ENCODE assay signal across 11 cellular contexts in the genomic region with DNA sequence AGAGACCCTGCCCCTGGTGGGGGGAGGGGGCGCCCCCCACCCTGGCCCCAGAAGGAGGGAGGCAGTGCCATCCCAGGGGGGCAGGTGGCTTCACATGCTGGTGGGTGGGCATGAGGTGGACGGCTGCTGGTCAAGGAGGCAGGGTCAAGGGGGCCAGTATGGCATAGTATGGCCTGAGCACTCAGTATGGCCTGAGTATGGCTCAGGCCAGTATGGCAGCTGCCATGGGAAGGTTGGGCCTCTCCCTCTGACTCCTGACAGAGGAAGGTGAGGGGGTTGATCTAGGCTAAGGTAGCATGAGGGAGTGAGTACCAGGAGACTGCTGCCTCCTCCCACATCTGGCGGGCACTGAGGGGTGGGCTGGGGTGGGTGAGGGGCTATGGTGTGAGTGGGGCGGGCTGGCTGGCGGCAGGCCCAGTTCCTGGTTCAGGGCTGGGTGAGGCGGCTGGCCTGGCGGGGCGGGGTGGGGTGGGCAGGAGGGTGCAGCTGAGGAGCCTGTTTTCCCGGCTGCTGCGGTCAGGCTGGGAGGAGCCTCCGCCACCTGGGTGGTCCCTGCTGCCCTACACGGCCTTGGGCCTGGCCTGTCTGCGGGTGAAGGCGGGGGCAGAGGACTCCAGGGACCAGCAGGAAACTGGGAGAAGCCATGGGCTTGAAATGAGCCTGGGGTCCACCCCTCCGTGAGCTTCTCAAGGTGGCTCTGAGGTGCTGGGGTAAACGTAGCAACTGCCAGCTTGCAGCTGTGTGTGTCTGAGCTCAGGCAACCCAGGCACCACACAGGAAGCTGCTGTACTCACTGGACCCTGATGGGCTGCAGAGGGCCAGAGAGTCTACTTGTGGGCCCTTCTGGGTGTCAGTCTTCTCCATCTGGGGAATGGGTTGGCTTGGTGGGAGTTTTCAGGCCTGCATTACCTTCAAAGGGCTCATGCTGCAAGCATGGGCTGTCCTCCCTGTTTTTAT. TPM values are rescaled to one million over a fixed set of nuclear protein-coding genes. Genes with fewer than 3 reads are reported as not detected.
A peak's percentile ranks its signal among the peaks of the same experiment; 100 is the strongest.
DNase-seq lines count a peak whose midpoint lies in the region; ATAC-seq, FAIRE-seq and TF ChIP-seq lines count a peak whose summit lies in the region.
"Had no signal": no experiment of that assay in that cellular context is flagged by ENCODE, and none has a peak within 500 bp of the region (broad histone marks: within the 10 kb centered on the region; RNA-seq: fewer than 3 reads in every experiment).

No MANE protein-coding gene starts in this region.

- H3K4ac ChIP-seq in H1 (replicated peaks; ENCODE audit: insufficient read length, low read depth, low read length): peak overlapping the region; percentile 35

- H2AFZ ChIP-seq in H1 (ENCODE audit: low read length): no peak overlapping the region

- no peak overlapping the region for H4K5ac ChIP-seq in H1 (ENCODE audit: insufficient read length, low read depth, low read length)

- H3K4me3 Mint-ChIP-seq in activated CD8-positive, alpha-beta memory T cell treated with anti-CD3 and anti-CD28 coated beads, Interleukin-2, amount 10 ng/mL, durations not matched to agents 7 days and 5 days: no peak overlapping the region

- H3K79me1 ChIP-seq in H1 (ENCODE audit: low read depth, low read length): no peaks in the 10 kb centered on the region

- H3K4me1 ChIP-seq in H1 (replicated peaks in 1 of 4; ENCODE audit: control insufficient read depth in 3 of 4, insufficient read depth in 4 of 4, low read length in 3 of 4) (peaks cover 7 to 39% (median 29%) of the 10 kb centered on the region in 4 experiments), mucosa of stomach (ENCODE audit: control insufficient read depth, insufficient read depth, low read length) (peaks cover 62% of the 10 kb centered on the region), upper lobe of left lung (peaks cover 32 to 52% (median 48%) of the 10 kb centered on the region in 4 donors)

- H3K9me3 Mint-ChIP-seq in activated CD8-positive, alpha-beta memory T cell treated with anti-CD3 and anti-CD28 coated beads, Interleukin-2, amount 10 ng/mL, durations not matched to agents 7 days and 5 days (ENCODE audit: low read depth): no peaks in the 10 kb centered on the region

- no peak overlapping the region for H2BK15ac ChIP-seq in H1 (ENCODE audit: low read length)

- TF ChIP-seq POLR2A in H1 (IDR thresholded peaks at IDR 0.05; ENCODE audit: control extremely low read depth in 1 of 2, low read depth in 2 of 2, low read length in 2 of 2): no peak
- no peak for TF ChIP-seq POLR2A in upper lobe of left lung (IDR thresholded peaks at IDR 0.05)

- no peak overlapping the region; the same call in 1 of the 2 replicates for H4K8ac ChIP-seq in H1 (ENCODE audit: extremely low read depth, insufficient read depth, low read length)

- no peaks in the 10 kb centered on the region for H3K9me3 ChIP-seq in H1 (ENCODE audit: insufficient read depth in 2 of 2, low read depth in 1 of 2, low read length in 1 of 2)
- no peaks in the 10 kb centered on the region for H3K9me3 ChIP-seq in mucosa of stomach (ENCODE audit: control insufficient read depth, low read length)
- H3K9me3 ChIP-seq in upper lobe of left lung: no peaks in the 10 kb centered on the region

- H4K91ac ChIP-seq in H1 (replicated peaks; ENCODE audit: insufficient read length, low read length): peak overlapping the region; percentile 79

- H3K9ac ChIP-seq in H1 (replicated peaks in 1 of 4; ENCODE audit: extremely low read depth in 1 of 4, low read depth in 3 of 4, low read length in 3 of 4) (no peak overlapping the region), mucosa of stomach (ENCODE audit: low read length) (peak overlapping the region; percentile 55)

- ATAC-seq in upper lobe of left lung (ENCODE audit: low FRiP score in 2 of 2): peak; percentile 34 to 58
- no peak for ATAC-seq in activated CD8-positive, alpha-beta memory T cell treated with anti-CD3 and anti-CD28 coated beads, Interleukin-2, amount 10 ng/mL, durations not matched to agents 7 days and 5 days

- H3K56ac ChIP-seq in H1 (replicated peaks; ENCODE audit: insufficient read length, low read depth, low read length): no peak overlapping the region

- H3K4me3 ChIP-seq in H1 (ENCODE audit: extremely low read depth in 1 of 4, insufficient read depth in 2 of 4, low read depth in 3 of 4, low read length in 4 of 4) (no peak overlapping the region), mucosa of stomach (ENCODE audit: low read length) (no peak overlapping the region), upper lobe of left lung (no peak overlapping the region)

- CTCF ChIA-PET in H1 (lab: Charles Lee; ENCODE audit: partially characterized antibody): interaction anchor here (0.9 to 6.1 kb wide), 7 partner anchors 10 to 121 kb away, joined by 3 to 79 read pairs (median 5); a partner anchor contains a TSS
- CTCF ChIA-PET in activated CD8-positive, alpha-beta memory T cell treated with anti-CD3 and anti-CD28 coated beads, Interleukin-2, amount 10 ng/mL, durations not matched to agents 7 days and 5 days (lab: Charles Lee): interaction anchor here (1.4 to 1.9 kb wide), 2 partner anchors 11 to 12 kb away, joined by 4 to 5 read pairs; no protein-coding TSS in a partner anchor

- H3K27ac ChIP-seq in H1 (ENCODE audit: low read depth, low read length): no peak overlapping the region
- H3K27ac ChIP-seq in upper lobe of left lung: peak overlapping the region; percentile 13 to 71 (median 36)

- no peak overlapping the region for H3K23ac ChIP-seq in H1 (ENCODE audit: insufficient read length)

- H3K4me1 Mint-ChIP-seq in activated CD8-positive, alpha-beta memory T cell treated with anti-CD3 and anti-CD28 coated beads, Interleukin-2, amount 10 ng/mL, durations not matched to agents 7 days and 5 days: peaks cover 21% of the 10 kb centered on the region

- H2AK5ac ChIP-seq in H1 (ENCODE audit: low read depth, low read length): no peak overlapping the region

- peak overlapping the region in 1 of 2 experiments; percentile 45; a peak in 1 of 4 replicates for H3K4me2 ChIP-seq in H1 (ENCODE audit: insufficient read depth in 1 of 2, low read depth in 2 of 2, low read length in 2 of 2)

- H3K27me3 ChIP-seq in H1 (replicated peaks in 1 of 4; ENCODE audit: control insufficient read depth in 3 of 4, extremely low read depth in 1 of 4, insufficient read depth in 3 of 4, low read length in 3 of 4) (peaks cover 0 to 15% (median 6%) of the 10 kb centered on the region in 4 experiments; a peak in 5 of 7 replicates), mucosa of stomach (ENCODE audit: control insufficient read depth, insufficient read depth, low read length) (no peaks in the 10 kb centered on the region), upper lobe of left lung (no peaks in the 10 kb centered on the region)

- peak overlapping the region; percentile 52; the same call in 1 of the 2 replicates for H2BK12ac ChIP-seq in H1 (ENCODE audit: low read depth, low read length)

- H3K36me3 ChIP-seq in H1 (ENCODE audit: control insufficient read depth in 2 of 4, insufficient read depth in 4 of 4, low read length in 3 of 4): no peaks in the 10 kb centered on the region
- H3K36me3 ChIP-seq in mucosa of stomach (ENCODE audit: control insufficient read depth, insufficient read depth, low read length): no peaks in the 10 kb centered on the region
- no peaks in the 10 kb centered on the region for H3K36me3 ChIP-seq in upper lobe of left lung

- H3K27ac Mint-ChIP-seq in activated CD8-positive, alpha-beta memory T cell treated with anti-CD3 and anti-CD28 coated beads, Interleukin-2, amount 10 ng/mL, durations not matched to agents 7 days and 5 days: no peak overlapping the region

- H2BK120ac ChIP-seq in H1 (replicated peaks; ENCODE audit: low read depth, low read length): no peak overlapping the region

- no peak for TF ChIP-seq RAD21 in H1 (IDR thresholded peaks at IDR 0.05 in 1 of 2, conservative IDR thresholded peaks at IDR 0.05 in 1 of 2; ENCODE audit: low read depth in 2 of 2, low read length in 2 of 2)

- DNase-seq in NCI-H748 (lab: John Stamatoyannopoulos, UW; ENCODE audit: unreplicated experiment) (peak; percentile 27), NCI-H748 treated with DMSO at 0.1 percent for 48 hours (lab: John Stamatoyannopoulos, UW) (no peak), H1 (ENCODE audit: low read depth in 1 of 2, low spot score in 2 of 2) (peak in 1 of 2 experiments; percentile 69), upper lobe of left lung (peak; percentile 60 to 87), NCI-H510A (lab: John Stamatoyannopoulos, UW) (no peak)
- no peak for DNase-seq in activated CD8-positive, alpha-beta memory T cell treated with anti-CD3 and anti-CD28 coated beads, Interleukin-2, amount 10 ng/mL, durations not matched to agents 7 days and 5 days
- no peak for DNase-seq in stimulated activated naive CD4-positive, alpha-beta T cell treated with Interleukin-2 at 50 U/mL for 16 hours (lab: John Stamatoyannopoulos, UW)
- DNase-seq: foreskin melanocyte, NCI-H510A treated with DMSO at 0.1 percent for 48 hours had no signal

- no peak for FAIRE-seq in H1 (lab: Jason Lieb, UNC)
- FAIRE-seq: A204.1 had no signal

- H3K23me2 ChIP-seq in H1 (ENCODE audit: low read depth, low read length): no peaks in the 10 kb centered on the region

- H3K36me3 Mint-ChIP-seq in activated CD8-positive, alpha-beta memory T cell treated with anti-CD3 and anti-CD28 coated beads, Interleukin-2, amount 10 ng/mL, durations not matched to agents 7 days and 5 days: no peaks in the 10 kb centered on the region

- POLR2A ChIA-PET in H1 (lab: Charles Lee; ENCODE audit: partially characterized antibody): interaction anchor here (1.2 to 3.8 kb wide), 4 partner anchors 11 to 98 kb away, joined by 3 to 13 read pairs (median 4); a partner anchor contains a TSS

- peak overlapping the region; percentile 82; the same call in 1 of the 2 replicates for H2BK20ac ChIP-seq in H1 (ENCODE audit: low read length)

- H3K27me3 Mint-ChIP-seq in activated CD8-positive, alpha-beta memory T cell treated with anti-CD3 and anti-CD28 coated beads, Interleukin-2, amount 10 ng/mL, durations not matched to agents 7 days and 5 days: no peaks in the 10 kb centered on the region

- 0 out of 2 replicates have a peak overlapping the region, but pooled peaks have one; percentile 21 for H2BK5ac ChIP-seq in H1 (ENCODE audit: low read depth, low read length)

- H4K20me1 ChIP-seq in H1 (replicated peaks in 1 of 2; ENCODE audit: control insufficient read depth in 1 of 2, insufficient read depth in 2 of 2, low read length in 2 of 2): no peaks in the 10 kb centered on the region

- WGBS in H1 (ENCODE audit: extremely low coverage in 1 of 2, insufficient coverage in 1 of 2, insufficient read length in 1 of 2, insufficient replicate concordance in 2 of 2, low coverage in 1 of 2, low lambda C conversion rate in 2 of 2, missing lambda C conversion rate in 1 of 2), 2 experiments: 53% methylated on average over 11 of the region's 16 CpGs; no CpG with 5 or more reads in 1 of the 2 experiments
- 41 to 100% methylated on average over 1 to 16 of the region's 16 CpGs for WGBS in upper lobe of left lung, 2 donors

- H3K18ac ChIP-seq in H1 (ENCODE audit: extremely low read depth, low read length): peak overlapping the region; percentile 81; the same call in 1 of the 2 replicates

- TF ChIP-seq CTCF in H1 (IDR thresholded peaks at IDR 0.05; ENCODE audit: control extremely low read depth in 1 of 3, insufficient read depth in 1 of 3, low read depth in 1 of 3, low read length in 3 of 3) (no peak), upper lobe of left lung (IDR thresholded peaks at IDR 0.05) (no peak)

- H3K14ac ChIP-seq in H1 (ENCODE audit: insufficient read length): no peak overlapping the region

- TF ChIP-seq EP300 in H1 (IDR thresholded peaks at IDR 0.05; ENCODE audit: borderline replicate concordance in 1 of 2, low read depth in 2 of 2, low read length in 2 of 2) (no peak), upper lobe of left lung (IDR thresholded peaks at IDR 0.05) (no peak)

- no peaks in the 10 kb centered on the region for H3K79me2 ChIP-seq in H1 (ENCODE audit: control insufficient read depth in 1 of 2, insufficient read depth in 2 of 2, low read length in 2 of 2)

RNA-seq across cellular contexts. Expression of a gene that starts 57.0 kb away (rescaled TPM):
- total RNA-seq in H1 (2021; fragmentation: NEBNext Ultra II Directional; extraction: Animal tissue kit (Norgen Biotek cat#: 25700)): 0.80 and 1.2 TPM in 2 replicates
- polyA plus RNA-seq in H1 (2011; rRNA removed): 0.39 and 0.57 TPM in 2 replicates
- polyA plus RNA-seq in H1 (2011; cell fraction: cytosol; rRNA removed): 0.45 TPM
- 1.5 TPM for polyA plus RNA-seq in H1 (2011; cell fraction: nucleus; rRNA removed)
- polyA plus RNA-seq in H1 (2012, experiment 1 of 2): 0.89 to 1.6 TPM (median 1.1 TPM) in 4 replicates
- 0.58 TPM for polyA plus RNA-seq in H1 (2012, experiment 2 of 2)
- polyA plus RNA-seq in H1 (2013, experiment 1 of 2): 0.71 TPM
- 0.57 TPM for polyA plus RNA-seq in H1 (2013, experiment 2 of 2)
- 0.13 and 0.22 TPM in 2 replicates for polyA minus RNA-seq in H1 (2011; rRNA and poly(A)+ RNA removed)
- 0.73 TPM for polyA minus RNA-seq in H1 (2011; cell fraction: cytosol; rRNA and poly(A)+ RNA removed)
- polyA minus RNA-seq in H1 (2011; cell fraction: nucleus; rRNA and poly(A)+ RNA removed): 1.4 TPM
- total RNA-seq in upper lobe of left lung: 10 to 100 TPM; 33.8 to 76.6 (median 41.2) TPM
- 10 to 100 TPM; 17.4 to 24.4 TPM for total RNA-seq in activated CD8-positive, alpha-beta memory T cell treated with anti-CD3 and anti-CD28 coated beads, Interleukin-2, amount 10 ng/mL, durations not matched to agents 7 days and 5 days

Comparison
In these comparisons a context has a peak if more than half of its experiments do, and no peak if none do; other contexts are left out.
1. DNase-seq: peak in NCI-H748 (single experiment) and upper lobe of left lung (2 of 2); none in NCI-H748 treated with DMSO at 0.1 percent for 48 hours (single experiment), NCI-H510A (single experiment), activated CD8-positive, alpha-beta memory T cell treated with anti-CD3 and anti-CD28 coated beads, Interleukin-2, amount 10 ng/mL, durations not matched to agents 7 days and 5 days (single experiment) and stimulated activated naive CD4-positive, alpha-beta T cell treated with Interleukin-2 at 50 U/mL for 16 hours (single experiment).